In the genomic region with DNA sequence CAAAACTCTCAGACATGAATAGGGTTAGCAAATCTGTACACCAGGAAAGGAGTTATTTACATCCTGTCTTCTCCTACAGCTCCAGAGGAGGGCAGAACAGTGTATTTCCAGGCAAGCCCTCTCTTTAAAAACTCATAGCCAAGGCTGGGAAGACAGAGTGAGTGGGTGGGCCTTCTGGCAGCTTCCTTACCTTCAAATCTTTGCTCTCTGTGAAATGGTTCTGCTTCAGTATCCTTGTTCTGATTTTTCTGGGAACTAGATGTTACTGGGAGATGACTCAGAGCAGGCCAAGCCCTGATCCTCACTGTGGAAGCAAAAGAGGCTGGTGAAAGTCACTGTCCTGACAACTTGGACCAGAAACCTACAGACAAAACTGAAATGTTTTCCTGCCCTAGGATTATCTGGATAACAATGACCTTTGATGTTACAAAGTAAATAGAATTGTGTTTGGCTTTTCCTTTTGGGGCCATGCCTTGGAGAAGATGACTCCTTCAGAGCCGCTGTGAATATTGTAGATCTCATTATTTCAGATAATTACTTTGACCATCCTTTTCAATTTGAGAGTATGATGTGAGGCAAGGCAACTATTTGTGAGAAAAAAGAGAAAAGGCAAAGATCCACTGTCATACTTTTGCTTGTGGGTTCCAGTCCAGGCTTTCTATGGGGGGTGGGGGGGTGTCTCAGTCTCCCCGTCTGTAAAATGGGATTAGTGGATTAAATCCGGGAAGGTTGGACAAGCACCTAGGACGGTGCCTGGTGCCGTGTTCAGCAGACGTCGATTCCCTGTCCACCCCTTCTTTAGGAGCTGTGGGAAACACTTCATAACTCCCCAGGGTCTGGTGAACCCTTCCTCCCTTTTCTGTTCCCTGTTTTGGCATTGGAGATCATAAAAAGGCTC, we compare ENCODE assay signal across 8 cellular contexts. TPM values are rescaled to one million over a fixed set of nuclear protein-coding genes. Genes with fewer than 3 reads are reported as not detected.
DNase-seq lines count a peak whose midpoint lies in the region; ATAC-seq and TF ChIP-seq lines count a peak whose summit lies in the region.

No MANE protein-coding gene starts in this region.

- H3F3A ChIP-seq in neural cell (ENCODE audit: insufficient read depth, low read length, poor library complexity, severe bottlenecking): no peaks in the 10 kb centered on the region

- peak overlapping the region; percentile 91 for H3K4me3 Mint-ChIP-seq in T-helper 17 cell

- H3K9me3 ChIP-seq in T-helper 17 cell (ENCODE audit: control insufficient read depth, low read length, poor library complexity, severe bottlenecking) (no peaks in the 10 kb centered on the region), neural cell (ENCODE audit: low read length) (no peaks in the 10 kb centered on the region)

- H3K27me3 Mint-ChIP-seq in T-helper 17 cell: peaks cover 7% of the 10 kb centered on the region

- peak overlapping the region; percentile 68 for H3K27ac Mint-ChIP-seq in T-helper 17 cell

- H3K79me2 ChIP-seq in neural cell (replicated peaks; ENCODE audit: insufficient read depth, low read length): no peaks in the 10 kb centered on the region

- H3K27me3 ChIP-seq in neural cell (ENCODE audit: insufficient read depth, low read depth, low read length): peaks cover 20% of the 10 kb centered on the region

- peaks cover 16% of the 10 kb centered on the region for H3K4me1 Mint-ChIP-seq in T-helper 17 cell

- no peak for TF ChIP-seq EP300 in neural cell (conservative IDR thresholded peaks at IDR 0.05; ENCODE audit: poor library complexity, severe bottlenecking)

- H3K36me3 Mint-ChIP-seq in T-helper 17 cell (ENCODE audit: low read depth): no peaks in the 10 kb centered on the region

- TF ChIP-seq RAD21 in neural cell (conservative IDR thresholded peaks at IDR 0.05): no peak

- H3K9ac ChIP-seq in neural cell (ENCODE audit: low read length): no peak overlapping the region

- DNase-seq in GM12864 (ENCODE audit: low read depth) (no peak), T-helper 17 cell (no peak), fibroblast of pulmonary artery (ENCODE audit: low read depth) (peak; percentile 71), ureter (ENCODE audit: low spot score) (no peak)
- DNase-seq in activated naive CD4-positive, alpha-beta T cell (lab: John Stamatoyannopoulos, UW): no peak

- H2AFZ ChIP-seq in neural cell (ENCODE audit: low read depth, low read length): no peak overlapping the region

- H3K4me2 ChIP-seq in neural cell (ENCODE audit: low read length): no peak overlapping the region

- no peaks in the 10 kb centered on the region for H3K36me3 ChIP-seq in neural cell (ENCODE audit: insufficient read depth, low read length)

- H3K4me3 ChIP-seq in GM12864 (ENCODE audit: low read depth, low read length) (no peak overlapping the region), fibroblast of pulmonary artery (replicated peaks; ENCODE audit: low read depth, low read length) (peak overlapping the region; percentile 53), neural cell (ENCODE audit: low read length) (peak overlapping the region; percentile 51)

- ATAC-seq in T-helper 17 cell: no peak
- ATAC-seq in HG03469 (IDR thresholded peaks at IDR 0.05; ENCODE audit: unreplicated experiment): no peak

- H4K20me1 ChIP-seq in neural cell (ENCODE audit: insufficient read depth): no peaks in the 10 kb centered on the region

- H3K9me2 ChIP-seq in neural cell (ENCODE audit: insufficient read depth, low read length): no peaks in the 10 kb centered on the region

- H3K27ac ChIP-seq in 22Rv1 (no peak overlapping the region), neural cell (ENCODE audit: low read length) (no peak overlapping the region)

- TF ChIP-seq CTCF in 22Rv1 (IDR thresholded peaks at IDR 0.05) (0 out of 2 replicates have a peak, but pooled peaks have one; percentile 7), GM12864 (IDR thresholded peaks at IDR 0.05; ENCODE audit: low read depth, low read length, missing control alignments) (peak; percentile 10), fibroblast of pulmonary artery (IDR thresholded peaks at IDR 0.05; ENCODE audit: low read length, missing control alignments) (peak; percentile 53), neural cell (IDR thresholded peaks at IDR 0.05; ENCODE audit: poor library complexity, severe bottlenecking) (peak; percentile 14)

TF ChIP-seq in neural cell, 6 proteins besides CTCF, POLR2A, EP300 and RAD21:
- no peak for TF ChIP-seq TAF1 (IDR thresholded peaks at IDR 0.05; ENCODE audit: low read depth)
- TF ChIP-seq, protein P1, sequence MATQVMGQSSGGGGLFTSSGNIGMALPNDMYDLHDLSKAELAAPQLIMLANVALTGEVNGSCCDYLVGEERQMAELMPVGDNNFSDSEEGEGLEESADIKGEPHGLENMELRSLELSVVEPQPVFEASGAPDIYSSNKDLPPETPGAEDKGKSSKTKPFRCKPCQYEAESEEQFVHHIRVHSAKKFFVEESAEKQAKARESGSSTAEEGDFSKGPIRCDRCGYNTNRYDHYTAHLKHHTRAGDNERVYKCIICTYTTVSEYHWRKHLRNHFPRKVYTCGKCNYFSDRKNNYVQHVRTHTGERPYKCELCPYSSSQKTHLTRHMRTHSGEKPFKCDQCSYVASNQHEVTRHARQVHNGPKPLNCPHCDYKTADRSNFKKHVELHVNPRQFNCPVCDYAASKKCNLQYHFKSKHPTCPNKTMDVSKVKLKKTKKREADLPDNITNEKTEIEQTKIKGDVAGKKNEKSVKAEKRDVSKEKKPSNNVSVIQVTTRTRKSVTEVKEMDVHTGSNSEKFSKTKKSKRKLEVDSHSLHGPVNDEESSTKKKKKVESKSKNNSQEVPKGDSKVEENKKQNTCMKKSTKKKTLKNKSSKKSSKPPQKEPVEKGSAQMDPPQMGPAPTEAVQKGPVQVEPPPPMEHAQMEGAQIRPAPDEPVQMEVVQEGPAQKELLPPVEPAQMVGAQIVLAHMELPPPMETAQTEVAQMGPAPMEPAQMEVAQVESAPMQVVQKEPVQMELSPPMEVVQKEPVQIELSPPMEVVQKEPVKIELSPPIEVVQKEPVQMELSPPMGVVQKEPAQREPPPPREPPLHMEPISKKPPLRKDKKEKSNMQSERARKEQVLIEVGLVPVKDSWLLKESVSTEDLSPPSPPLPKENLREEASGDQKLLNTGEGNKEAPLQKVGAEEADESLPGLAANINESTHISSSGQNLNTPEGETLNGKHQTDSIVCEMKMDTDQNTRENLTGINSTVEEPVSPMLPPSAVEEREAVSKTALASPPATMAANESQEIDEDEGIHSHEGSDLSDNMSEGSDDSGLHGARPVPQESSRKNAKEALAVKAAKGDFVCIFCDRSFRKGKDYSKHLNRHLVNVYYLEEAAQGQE (IDR thresholded peaks at IDR 0.05; ENCODE audit: borderline replicate concordance): no peak
- TF ChIP-seq EZH2 (IDR thresholded peaks at IDR 0.05; ENCODE audit: borderline replicate concordance, insufficient read depth, low read length, poor library complexity, severe bottlenecking): no peak
- no peak for TF ChIP-seq MXI1 (conservative IDR thresholded peaks at IDR 0.05; ENCODE audit: poor library complexity, severe bottlenecking)
- TF ChIP-seq SMC3 (conservative IDR thresholded peaks at IDR 0.05; ENCODE audit: poor library complexity): no peak
- no peak for TF ChIP-seq POLR2AphosphoS5 (IDR thresholded peaks at IDR 0.05)

RNA-seq across cellular contexts. Expression of a gene that starts 0.6 kb away (rescaled TPM):
- 1 to 10 TPM in 1 of 2 donors, under 1 TPM in 1; 0.78 to 1.0 TPM for total RNA-seq in T-helper 17 cell
- polyA plus RNA-seq in neural cell: 2.3 TPM in 1 of 2 replicates, not detected in the other
- 0.69 TPM in 1 of 2 replicates, not detected in the other for polyA minus RNA-seq in neural cell
- total RNA-seq in ureter: 23.6 TPM

RNA-seq across cellular contexts. Expression of a gene that starts 19.2 kb away (rescaled TPM):
- total RNA-seq in T-helper 17 cell (10 to 100 TPM; 25.4 to 27.0 TPM), ureter (43.3 TPM)
- polyA plus RNA-seq in neural cell: 2.2 and 5.9 TPM in 2 replicates
- polyA minus RNA-seq in neural cell: 8.5 and 9.0 TPM in 2 replicates

Comparison
In these comparisons a context has a peak if more than half of its experiments do, and no peak if none do; other contexts are left out.
1. RNA of a gene that starts 0.6 kb away (total RNA-seq): 23.6 TPM in ureter (single experiment); 0.78 to 1.0 TPM in T-helper 17 cell; every median in the first group is over 10 times any median in the second.
2. Peak in every context shown above with its lines, with median percentiles within 50 percentile points of each other: CTCF ChIP-seq.